25 cellular contexts compared by ENCODE assay signal in the genomic region with DNA sequence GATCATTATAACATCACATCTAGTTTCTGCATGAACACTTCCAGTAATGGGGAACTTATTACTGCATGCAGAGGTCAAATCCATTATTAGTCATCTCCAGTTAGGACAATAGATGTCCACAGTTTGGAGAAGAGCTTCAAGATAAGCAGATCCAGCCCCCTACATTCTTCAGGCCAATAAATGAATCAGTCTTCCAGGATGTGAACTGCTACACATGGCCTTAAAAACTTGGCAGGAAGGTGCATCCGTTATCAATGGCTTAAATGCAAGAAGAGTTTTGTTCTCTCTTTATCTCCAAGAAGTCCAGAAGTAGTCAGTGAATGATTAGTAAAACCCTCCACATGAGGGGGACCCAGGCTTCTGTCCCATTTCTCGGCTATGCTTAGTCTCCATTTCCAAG.
"Had no signal": no experiment of that assay in that cellular context is flagged by ENCODE, and none has a peak within 500 bp of the region (broad histone marks: within the 10 kb centered on the region; RNA-seq: fewer than 3 reads in every experiment).

No MANE protein-coding gene starts in this region.

- H3K9me3 Mint-ChIP-seq: memory B cell; mesothelial cell of epicardium; natural killer cell treated with Interleukin-12 subunit alpha and Interleukin-12 subunit beta and Interleukin-15 and Interleukin-18, amount 100 ng/mL, for 72 hours; stimulated activated naive B cell treated with anti-CD40 and anti-IgM and Interleukin-4, amounts not matched to agents 10 μg/mL and 1 μg/mL and 100 μg/mL, for 72 hours; stimulated activated naive CD8-positive, alpha-beta T cell treated with anti-CD3 and anti-CD28 coated beads, Interleukin-15, amount 100 ng/mL, for 72 hours had no signal

- H3K4me3 Mint-ChIP-seq: endodermal cell; memory B cell; mesothelial cell of epicardium; natural killer cell treated with Interleukin-12 subunit alpha and Interleukin-12 subunit beta and Interleukin-15 and Interleukin-18, amount 100 ng/mL, for 72 hours; neural progenitor cell; stimulated activated naive B cell treated with anti-CD40 and anti-IgM and Interleukin-4, amounts not matched to agents 10 μg/mL and 1 μg/mL and 100 μg/mL, for 72 hours; stimulated activated naive CD8-positive, alpha-beta T cell treated with anti-CD3 and anti-CD28 coated beads, Interleukin-15, amount 100 ng/mL, for 72 hours had no signal

- H3K4me3 ChIP-seq: heart right ventricle, left ventricle myocardium inferior, lower lobe of right lung, neural progenitor cell, ovary, spleen, testis, transverse colon had no signal

- H3K36me3 Mint-ChIP-seq: memory B cell; mesothelial cell of epicardium; natural killer cell treated with Interleukin-12 subunit alpha and Interleukin-12 subunit beta and Interleukin-15 and Interleukin-18, amount 100 ng/mL, for 72 hours; neural progenitor cell; stimulated activated naive B cell treated with anti-CD40 and anti-IgM and Interleukin-4, amounts not matched to agents 10 μg/mL and 1 μg/mL and 100 μg/mL, for 72 hours had no signal

- H3K36me3 ChIP-seq: heart right ventricle, left ventricle myocardium inferior, lower lobe of right lung, neural progenitor cell, ovary, spleen, transverse colon had no signal

- H3K27me3 ChIP-seq: ovary, testis had no signal

- H3K27ac Mint-ChIP-seq: endodermal cell; memory B cell; mesothelial cell of epicardium; natural killer cell treated with Interleukin-12 subunit alpha and Interleukin-12 subunit beta and Interleukin-15 and Interleukin-18, amount 100 ng/mL, for 72 hours; neural progenitor cell; stimulated activated naive B cell treated with anti-CD40 and anti-IgM and Interleukin-4, amounts not matched to agents 10 μg/mL and 1 μg/mL and 100 μg/mL, for 72 hours; stimulated activated naive CD8-positive, alpha-beta T cell treated with anti-CD3 and anti-CD28 coated beads, Interleukin-15, amount 100 ng/mL, for 72 hours had no signal

- H3K4me1 Mint-ChIP-seq: endodermal cell; mesothelial cell of epicardium; stimulated activated naive CD8-positive, alpha-beta T cell treated with anti-CD3 and anti-CD28 coated beads, Interleukin-15, amount 100 ng/mL, for 72 hours had no signal

- H3K4me1 ChIP-seq: heart right ventricle, left ventricle myocardium inferior, lower lobe of right lung, neural progenitor cell, spleen, testis, transverse colon had no signal

- H3K9me3 ChIP-seq: lower lobe of right lung, ovary, spleen, testis, transverse colon had no signal

- DNase-seq: cerebellar nuclear complex; effector CD4-positive, alpha-beta T cell; endodermal cell; foreskin melanocyte; heart right ventricle; hypothalamus; islet precursor cell; left ventricle myocardium inferior; lower lobe of right lung; nucleus accumbens; ovary; retina; spleen; stimulated activated CD4-positive, alpha-beta T cell treated with anti-CD3 and anti-CD28 coated beads, Interleukin-15, amount 100 ng/mL, for 24 hours; stimulated activated CD4-positive, alpha-beta T cell treated with anti-CD3 and anti-CD28 coated beads, Interleukin-1b, Interleukin-23, amount 100 ng/mL, for 48 hours; stimulated activated CD4-positive, alpha-beta T cell treated with anti-CD3 and anti-CD28 coated beads, Interleukin-4, amount 100 ng/mL, for 4 hours; stimulated activated naive B cell treated with anti-CD40 and anti-IgM and Interleukin-4, amounts not matched to agents 10 μg/mL and 1 μg/mL and 100 μg/mL, for 72 hours; stimulated activated naive CD8-positive, alpha-beta T cell treated with anti-CD3 and anti-CD28 coated beads, Interleukin-15, amount 100 ng/mL, for 72 hours; testis; transverse colon had no signal

- ATAC-seq: heart right ventricle; lower lobe of right lung; natural killer cell treated with Interleukin-12 subunit alpha and Interleukin-12 subunit beta and Interleukin-15 and Interleukin-18, amount 100 ng/mL, for 72 hours; sciatic nerve; stimulated activated naive B cell treated with anti-CD40 and anti-IgM and Interleukin-4, amounts not matched to agents 10 μg/mL and 1 μg/mL and 100 μg/mL, for 72 hours; stimulated activated naive CD8-positive, alpha-beta T cell treated with anti-CD3 and anti-CD28 coated beads, Interleukin-15, amount 100 ng/mL, for 72 hours had no signal

- H3K27ac ChIP-seq: heart right ventricle, left ventricle myocardium inferior, lower lobe of right lung, neural progenitor cell, ovary, spleen, testis, transverse colon had no signal
